In genomic region chr22:37681001-37681424, GRCh38 we compare ENCODE assay signal across 7 cellular contexts. TPM values are rescaled to one million over a fixed set of nuclear protein-coding genes. Genes with fewer than 3 reads are reported as not detected.
DNase-seq lines count a peak whose midpoint lies in the region; TF ChIP-seq lines count a peak whose summit lies in the region.
"Had no signal": no experiment of that assay in that cellular context is flagged by ENCODE, and none has a peak within 500 bp of the region (broad histone marks: within the 10 kb centered on the region; RNA-seq: fewer than 3 reads in every experiment).

No MANE protein-coding gene starts in this region.

- CTCF ChIA-PET in activated CD4-positive, alpha-beta memory T cell treated with anti-CD3 and anti-CD28 coated beads, Interleukin-2, amount 10 ng/mL, durations not matched to agents 7 days and 5 days (lab: Charles Lee), result interaction anchor here (0.6 to 13.4 kb wide), 11 partner anchors 9 to 73 kb away, joined by 3 to 301 read pairs (median 6); partner anchors contain the start of genes GGA1, PDXP and SH3BP1

- no peaks in the 10 kb centered on the region for H3K9me3 Mint-ChIP-seq in activated CD4-positive, alpha-beta memory T cell treated with anti-CD3 and anti-CD28 coated beads, Interleukin-2, amount 10 ng/mL, durations not matched to agents 7 days and 5 days

- DNase-seq in Kasumi-1 (lab: John Stamatoyannopoulos, UW) (peak; percentile 42 to 59), SIG-M5 (lab: John Stamatoyannopoulos, UW) (no peak), Ammon's horn (ENCODE audit: low spot score) (no peak)
- DNase-seq in activated CD4-positive, alpha-beta memory T cell treated with anti-CD3 and anti-CD28 coated beads, Interleukin-2, amount 10 ng/mL, durations not matched to agents 7 days and 5 days, result no peak

- no peak overlapping the region for H3K4me3 ChIP-seq in neutrophil (ENCODE audit: low read depth in 1 of 2, low read length in 1 of 2)
- H3K4me3 ChIP-seq: lower lobe of right lung, tibial artery had no signal

- H3K27ac Mint-ChIP-seq in activated CD4-positive, alpha-beta memory T cell treated with anti-CD3 and anti-CD28 coated beads, Interleukin-2, amount 10 ng/mL, durations not matched to agents 7 days and 5 days, result peak overlapping the region; percentile 79

- no peak for TF ChIP-seq CTCF in neutrophil (IDR thresholded peaks at IDR 0.05)

- H3K9me3 ChIP-seq in neutrophil, result no peaks in the 10 kb centered on the region
- H3K9me3 ChIP-seq: lower lobe of right lung, tibial artery had no signal

- no peak overlapping the region for H3K4me3 Mint-ChIP-seq in activated CD4-positive, alpha-beta memory T cell treated with anti-CD3 and anti-CD28 coated beads, Interleukin-2, amount 10 ng/mL, durations not matched to agents 7 days and 5 days

- POLR2A ChIA-PET in activated CD4-positive, alpha-beta memory T cell treated with anti-CD3 and anti-CD28 coated beads, Interleukin-2, amount 10 ng/mL, durations not matched to agents 7 days and 5 days (lab: Charles Lee), result interaction anchor here (0.9 to 12.9 kb wide), 9 partner anchors 8 to 73 kb away, joined by 3 to 244 read pairs (median 9); partner anchors contain the start of genes GGA1, PDXP and SH3BP1

- H3K27ac ChIP-seq in neutrophil, result peak overlapping the region; percentile 15
- H3K27ac ChIP-seq: lower lobe of right lung, tibial artery had no signal

- peaks cover 29% of the 10 kb centered on the region for H3K36me3 Mint-ChIP-seq in activated CD4-positive, alpha-beta memory T cell treated with anti-CD3 and anti-CD28 coated beads, Interleukin-2, amount 10 ng/mL, durations not matched to agents 7 days and 5 days (ENCODE audit: low read depth)

- peaks cover 5% of the 10 kb centered on the region for H3K36me3 ChIP-seq in neutrophil

- no peaks in the 10 kb centered on the region for H3K27me3 ChIP-seq in neutrophil
- H3K27me3 ChIP-seq: tibial artery had no signal

- H3K4me1 Mint-ChIP-seq in activated CD4-positive, alpha-beta memory T cell treated with anti-CD3 and anti-CD28 coated beads, Interleukin-2, amount 10 ng/mL, durations not matched to agents 7 days and 5 days, result peaks cover 33% of the 10 kb centered on the region

- H3K27me3 Mint-ChIP-seq in activated CD4-positive, alpha-beta memory T cell treated with anti-CD3 and anti-CD28 coated beads, Interleukin-2, amount 10 ng/mL, durations not matched to agents 7 days and 5 days, result no peaks in the 10 kb centered on the region

- peaks cover 21 to 39% of the 10 kb centered on the region in 2 experiments for H3K4me1 ChIP-seq in neutrophil (ENCODE audit: control insufficient read depth in 1 of 2, insufficient read depth in 1 of 2, low read depth in 1 of 2, low read length in 1 of 2)

RNA-seq across cellular contexts. Expression of gene NOL12, which starts 5.1 kb away (rescaled TPM):
- 10 to 100 TPM; 36.6 to 36.9 TPM for total RNA-seq in activated CD4-positive, alpha-beta memory T cell treated with anti-CD3 and anti-CD28 coated beads, Interleukin-2, amount 10 ng/mL, durations not matched to agents 7 days and 5 days

RNA-seq across cellular contexts. Expression of gene LGALS1, which starts 5.6 kb away (rescaled TPM):
- total RNA-seq in activated CD4-positive, alpha-beta memory T cell treated with anti-CD3 and anti-CD28 coated beads, Interleukin-2, amount 10 ng/mL, durations not matched to agents 7 days and 5 days, result 1,000 to 10,000 TPM; 2,209 to 2,240 TPM

RNA-seq across cellular contexts. Expression of gene TRIOBP, which starts 15.8 kb away (rescaled TPM):
- 10 to 100 TPM; 40.9 to 42.7 TPM for total RNA-seq in activated CD4-positive, alpha-beta memory T cell treated with anti-CD3 and anti-CD28 coated beads, Interleukin-2, amount 10 ng/mL, durations not matched to agents 7 days and 5 days

RNA-seq across cellular contexts. Expression of gene PDXP, which starts 22.5 kb away (rescaled TPM):
- 10 to 100 TPM; 19.1 to 21.6 TPM for total RNA-seq in activated CD4-positive, alpha-beta memory T cell treated with anti-CD3 and anti-CD28 coated beads, Interleukin-2, amount 10 ng/mL, durations not matched to agents 7 days and 5 days

RNA-seq across cellular contexts. Expression of gene SH3BP1, which starts 41.5 kb away (rescaled TPM):
- total RNA-seq in activated CD4-positive, alpha-beta memory T cell treated with anti-CD3 and anti-CD28 coated beads, Interleukin-2, amount 10 ng/mL, durations not matched to agents 7 days and 5 days, result 100 to 1,000 TPM; 161 to 162 TPM

Comparison
In these comparisons a context has a peak if more than half of its experiments do, and no peak if none do; other contexts are left out.
1. DNase-seq: peak in Kasumi-1 (2 of 2); none in activated CD4-positive, alpha-beta memory T cell treated with anti-CD3 and anti-CD28 coated beads, Interleukin-2, amount 10 ng/mL, durations not matched to agents 7 days and 5 days (single experiment), SIG-M5 (single experiment) and Ammon's horn (single experiment).